In genomic region chr12:66087365-66087943, GRCh38 we compare ENCODE assay signal across 8 cellular contexts.
DNase-seq lines count a peak whose midpoint lies in the region; ATAC-seq lines count a peak whose summit lies in the region.

No MANE protein-coding gene starts in this region.

- peak; percentile 78 for ATAC-seq in HG02678 (IDR thresholded peaks at IDR 0.05; ENCODE audit: unreplicated experiment)

- DNase-seq in NCI-H510A treated with DMSO at 0.1 percent for 48 hours (lab: John Stamatoyannopoulos, UW) (peak; percentile 69), NCI-H510A (lab: John Stamatoyannopoulos, UW) (no peak), NCI-H2081 (lab: John Stamatoyannopoulos, UW) (peak; percentile 26 to 40), medulla oblongata (ENCODE audit: extremely low spot score) (peak; percentile 80)
- peak; percentile 34 for DNase-seq in activated CD4-positive, CD25-positive, alpha-beta regulatory T cell treated with anti-CD3 and anti-CD28 coated beads, Interleukin-2, amount 50 U/mL, for 72 hours
- DNase-seq in effector CD8-positive, alpha-beta T cell (lab: John Stamatoyannopoulos, UW): peak; percentile 14
- peak in 5 of 6 experiments; percentile 1 to 30 (median 20) for DNase-seq in stimulated activated naive CD4-positive, alpha-beta T cell (lab: John Stamatoyannopoulos, UW)
